ENCODE assay signal across 9 cellular contexts in the genomic region with DNA sequence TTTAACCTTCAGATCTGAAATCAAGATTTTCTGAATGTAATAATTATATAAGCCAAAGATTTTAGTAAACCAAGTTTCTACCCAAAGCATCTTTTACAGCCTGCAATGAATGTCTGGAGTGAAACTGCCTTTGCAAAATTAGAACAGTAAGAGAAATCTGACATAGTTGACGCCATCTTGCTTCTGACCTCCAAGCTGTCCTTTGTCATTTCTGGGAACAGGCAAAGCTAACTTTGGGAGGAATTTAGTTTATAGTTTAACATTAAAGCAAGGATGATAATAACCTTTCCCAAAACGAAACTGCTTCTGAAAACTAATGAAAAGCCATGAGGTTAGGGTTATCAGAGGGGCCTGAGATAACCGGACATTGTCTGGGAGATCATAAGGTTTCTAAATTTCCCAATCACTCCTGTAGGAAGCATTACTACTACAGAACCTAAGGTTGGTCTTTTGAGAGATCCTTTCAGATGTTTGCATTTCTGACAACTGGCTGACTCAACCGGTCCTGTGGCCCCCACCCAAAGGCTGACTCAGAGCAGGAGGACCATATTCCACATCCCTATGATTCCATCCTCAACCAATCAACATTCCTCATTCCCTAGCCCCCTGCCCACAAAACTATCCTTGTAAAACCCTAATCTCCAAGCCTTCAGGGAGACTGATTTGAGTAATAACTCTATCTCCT.
A peak's percentile ranks its signal among the peaks of the same experiment; 100 is the strongest.
DNase-seq lines count a peak whose midpoint lies in the region; ATAC-seq and TF ChIP-seq lines count a peak whose summit lies in the region.
"Had no signal": no experiment of that assay in that cellular context is flagged by ENCODE, and none has a peak within 500 bp of the region (broad histone marks: within the 10 kb centered on the region; RNA-seq: fewer than 3 reads in every experiment).

No MANE protein-coding gene starts in this region.

- H3K4me3 ChIP-seq in fibroblast of the aortic adventitia (ENCODE audit: low read depth, low read length) (no peak overlapping the region), BE2C (ENCODE audit: low read depth, low read length) (no peak overlapping the region)

- no peak for ATAC-seq in stimulated activated naive B cell treated with anti-CD40 and anti-IgM and Interleukin-4, amounts not matched to agents 10 μg/mL and 1 μg/mL and 100 μg/mL, for 72 hours (replicated peaks)

- peaks cover 54% of the 10 kb centered on the region for H3K4me1 Mint-ChIP-seq in activated naive CD8-positive, alpha-beta T cell (ENCODE audit: low read depth)
- peaks cover 43% of the 10 kb centered on the region for H3K4me1 Mint-ChIP-seq in activated naive CD8-positive, alpha-beta T cell treated with anti-CD3 and anti-CD28 coated beads for 36 hours
- H3K4me1 Mint-ChIP-seq in stimulated activated naive B cell treated with anti-CD40 and anti-IgM and Interleukin-4, amounts not matched to agents 10 μg/mL and 1 μg/mL and 100 μg/mL, for 72 hours = peaks cover 33 to 62% of the 10 kb centered on the region in 2 donors

- H3K36me3 Mint-ChIP-seq in activated naive CD8-positive, alpha-beta T cell = peaks cover 6% of the 10 kb centered on the region
- peaks cover 23% of the 10 kb centered on the region for H3K36me3 Mint-ChIP-seq in activated naive CD8-positive, alpha-beta T cell treated with anti-CD3 and anti-CD28 coated beads for 36 hours
- H3K36me3 Mint-ChIP-seq in stimulated activated naive B cell treated with anti-CD40 and anti-IgM and Interleukin-4, amounts not matched to agents 10 μg/mL and 1 μg/mL and 100 μg/mL, for 72 hours = peaks cover 22 to 56% of the 10 kb centered on the region in 2 donors

- H3K27ac ChIP-seq in RWPE1 = no peak overlapping the region

- H3K27me3 ChIP-seq in BE2C = no peaks in the 10 kb centered on the region

- POLR2A ChIA-PET in RWPE1 (lab: Yijun Ruan, JAX; ENCODE audit: low non-redundant PET) = no interaction called here

- CTCF ChIA-PET in RWPE1 (lab: Yijun Ruan, JAX) = interaction anchor here (0.6 kb wide), 1 partner anchor 64 kb away, joined by 3 read pairs; no protein-coding TSS in a partner anchor

- no peaks in the 10 kb centered on the region for H3K27me3 Mint-ChIP-seq in activated naive CD8-positive, alpha-beta T cell
- no peaks in the 10 kb centered on the region for H3K27me3 Mint-ChIP-seq in activated naive CD8-positive, alpha-beta T cell treated with anti-CD3 and anti-CD28 coated beads for 36 hours
- no peaks in the 10 kb centered on the region for H3K27me3 Mint-ChIP-seq in stimulated activated naive B cell treated with anti-CD40 and anti-IgM and Interleukin-4, amounts not matched to agents 10 μg/mL and 1 μg/mL and 100 μg/mL, for 72 hours

- no peak overlapping the region for H3K4me3 Mint-ChIP-seq in activated naive CD8-positive, alpha-beta T cell
- H3K4me3 Mint-ChIP-seq in activated naive CD8-positive, alpha-beta T cell treated with anti-CD3 and anti-CD28 coated beads for 36 hours = no peak overlapping the region
- peak overlapping the region in 1 of 2 donors; percentile 21 for H3K4me3 Mint-ChIP-seq in stimulated activated naive B cell treated with anti-CD40 and anti-IgM and Interleukin-4, amounts not matched to agents 10 μg/mL and 1 μg/mL and 100 μg/mL, for 72 hours

- no peak for DNase-seq in activated naive CD8-positive, alpha-beta T cell treated with anti-CD3 and anti-CD28 coated beads for 36 hours
- DNase-seq in RWPE1 (ENCODE audit: low spot score) (peak; percentile 56), fibroblast of the aortic adventitia (ENCODE audit: low read depth) (peak; percentile 82), NCI-H2029 treated with DMSO at 0.1 percent for 48 hours (lab: John Stamatoyannopoulos, UW) (no peak), BE2C (no peak)
- DNase-seq in stimulated activated naive B cell treated with anti-CD40 and anti-IgM and Interleukin-4, amounts not matched to agents 10 μg/mL and 1 μg/mL and 100 μg/mL, for 72 hours = no peak
- DNase-seq in stimulated activated naive CD4-positive, alpha-beta T cell (lab: John Stamatoyannopoulos, UW) = no peak
- DNase-seq: left cardiac atrium had no signal

- H3K4me1 ChIP-seq in BE2C = no peaks in the 10 kb centered on the region

- H3K9me3 Mint-ChIP-seq in activated naive CD8-positive, alpha-beta T cell (ENCODE audit: low read depth) = no peaks in the 10 kb centered on the region
- peaks cover 12% of the 10 kb centered on the region for H3K9me3 Mint-ChIP-seq in activated naive CD8-positive, alpha-beta T cell treated with anti-CD3 and anti-CD28 coated beads for 36 hours
- peaks cover 0 to 1% of the 10 kb centered on the region in 2 donors for H3K9me3 Mint-ChIP-seq in stimulated activated naive B cell treated with anti-CD40 and anti-IgM and Interleukin-4, amounts not matched to agents 10 μg/mL and 1 μg/mL and 100 μg/mL, for 72 hours

- H3K9me3 ChIP-seq in BE2C = no peaks in the 10 kb centered on the region

- H3K36me3 ChIP-seq in BE2C = no peaks in the 10 kb centered on the region

- TF ChIP-seq CTCF in RWPE1 (conservative IDR thresholded peaks at IDR 0.05; ENCODE audit: low read depth) (no peak), fibroblast of the aortic adventitia (IDR thresholded peaks at IDR 0.05; ENCODE audit: insufficient read depth, low read length) (no peak), BE2C (IDR thresholded peaks at IDR 0.05; ENCODE audit: low read depth, low read length) (no peak)

- peak overlapping the region; percentile 36 for H3K27ac Mint-ChIP-seq in activated naive CD8-positive, alpha-beta T cell
- H3K27ac Mint-ChIP-seq in activated naive CD8-positive, alpha-beta T cell treated with anti-CD3 and anti-CD28 coated beads for 36 hours = no peak overlapping the region
- peak overlapping the region; percentile 22 for H3K27ac Mint-ChIP-seq in stimulated activated naive B cell treated with anti-CD40 and anti-IgM and Interleukin-4, amounts not matched to agents 10 μg/mL and 1 μg/mL and 100 μg/mL, for 72 hours

Comparison
In these comparisons a context has a peak if more than half of its experiments do, and no peak if none do; other contexts are left out.
1. DNase-seq: peak in RWPE1 (single experiment) and fibroblast of the aortic adventitia (single experiment); none in activated naive CD8-positive, alpha-beta T cell treated with anti-CD3 and anti-CD28 coated beads for 36 hours (single experiment), stimulated activated naive B cell treated with anti-CD40 and anti-IgM and Interleukin-4, amounts not matched to agents 10 μg/mL and 1 μg/mL and 100 μg/mL, for 72 hours (single experiment), NCI-H2029 treated with DMSO at 0.1 percent for 48 hours (single experiment), BE2C (single experiment) and stimulated activated naive CD4-positive, alpha-beta T cell (0 of 6).